Comparison of ENCODE assay signal across 8 cellular contexts in the genomic region with DNA sequence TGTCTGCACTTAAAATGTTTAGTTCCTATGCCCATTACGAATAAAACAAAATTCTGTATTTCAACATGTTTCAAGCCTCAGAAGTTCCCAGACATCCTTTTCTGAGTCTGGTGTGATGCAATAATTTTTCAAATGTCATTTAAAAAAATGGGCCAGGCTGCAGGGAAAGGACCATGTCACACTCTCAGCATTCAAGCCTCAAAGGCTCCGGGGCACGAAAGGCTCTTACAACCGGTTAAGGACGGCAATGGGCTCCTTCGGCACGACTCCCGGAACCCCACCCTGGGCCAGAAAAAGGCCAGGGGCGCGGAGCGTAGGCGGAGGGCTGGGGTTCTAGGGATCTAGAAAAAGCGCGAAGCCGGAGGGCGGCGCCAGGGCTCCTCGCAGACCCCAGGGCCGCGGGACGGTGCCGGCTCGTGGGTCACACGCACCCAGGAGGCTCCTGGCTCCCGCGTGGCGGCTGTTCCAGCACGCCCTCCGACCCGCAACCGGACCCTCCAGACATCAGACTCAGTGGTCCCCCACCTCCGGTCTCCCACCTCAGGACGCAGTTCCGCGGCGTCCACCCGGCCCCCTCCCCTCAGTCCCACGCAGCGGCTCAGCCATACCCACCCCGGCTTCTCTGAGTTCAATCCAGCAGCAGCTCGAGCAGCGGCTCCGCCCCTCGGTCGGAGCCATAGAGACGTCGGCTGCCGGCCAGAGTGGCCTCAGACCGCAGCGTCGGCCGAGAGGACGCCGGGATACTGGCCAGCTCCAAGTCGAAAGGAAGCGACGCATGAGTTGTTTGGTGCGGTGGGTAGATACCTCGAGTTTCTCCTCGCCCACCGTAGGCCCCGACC. TPM values are rescaled to one million over a fixed set of nuclear protein-coding genes. Genes with fewer than 3 reads are reported as not detected.
DNase-seq lines count a peak whose midpoint lies in the region; ATAC-seq and TF ChIP-seq lines count a peak whose summit lies in the region.

A gene with protein sequence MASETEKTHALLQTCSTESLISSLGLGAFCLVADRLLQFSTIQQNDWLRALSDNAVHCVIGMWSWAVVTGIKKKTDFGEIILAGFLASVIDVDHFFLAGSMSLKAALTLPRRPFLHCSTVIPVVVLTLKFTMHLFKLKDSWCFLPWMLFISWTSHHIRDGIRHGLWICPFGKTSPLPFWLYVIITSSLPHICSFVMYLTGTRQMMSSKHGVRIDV (minus strand): TSS at position 656 of the 839 bp plus-strand sequence. CDS start 29,896 bp downstream, outside the sequence.

- H3K79me2 ChIP-seq in parathyroid adenoma, result no peaks in the 10 kb centered on the region

- TF ChIP-seq CTCF in parathyroid adenoma (IDR thresholded peaks at IDR 0.05), result no peak
- TF ChIP-seq CTCF in transverse colon (IDR thresholded peaks at IDR 0.05), result no peak

- intact Hi-C loops in Right ventricle myocardium inferior (cut with DNase I) (loop anchor here (2.0 to 5.0 kb wide), 6 partner anchors 31 to 417 kb away; a partner anchor contains a TSS), transverse colon (cut with DNase I; ENCODE audit: low total_unique reads) (no loop called here)

- H3K36me3 ChIP-seq in parathyroid adenoma (ENCODE audit: control insufficient read depth, insufficient read depth, low read length), result no peaks in the 10 kb centered on the region
- no peaks in the 10 kb centered on the region for H3K36me3 ChIP-seq in transverse colon

- no peak for TF ChIP-seq EP300 in transverse colon (IDR thresholded peaks at IDR 0.05; ENCODE audit: low read depth)

- H2AFZ ChIP-seq in parathyroid adenoma, result peak within 1 kb of the TSS; percentile 91

- peak; percentile 62 for TF ChIP-seq POLR2A in GM10847 (IDR thresholded peaks at IDR 0.05; ENCODE audit: extremely low read depth, insufficient read length)
- TF ChIP-seq POLR2A in transverse colon (IDR thresholded peaks at IDR 0.05), result peak; percentile 95

- H3K27ac ChIP-seq in parathyroid adenoma (peak within 1 kb of the TSS; percentile 86), transverse colon (peak within 1 kb of the TSS; percentile 95 to 98 (median 96))

- peaks cover 10% of the 10 kb centered on the region for H3K4me1 ChIP-seq in parathyroid adenoma
- H3K4me1 ChIP-seq in transverse colon, result peaks cover 0 to 26% (median 15%) of the 10 kb centered on the region in 4 donors

- peak within 1 kb of the TSS; percentile 49 for H3K9ac ChIP-seq in parathyroid adenoma

- DNase-seq in NCI-H1105 treated with DMSO at 0.1 percent for 48 hours (lab: John Stamatoyannopoulos, UW), result peak; percentile 93
- peak; percentile 79 to 92 for DNase-seq in SW 1271 (lab: John Stamatoyannopoulos, UW)
- DNase-seq in activated naive CD8-positive, alpha-beta T cell treated with anti-CD3 and anti-CD28 coated beads, Interleukin-2, amount 50 U/mL, for 16 hours (ENCODE audit: low read depth, low spot score), result peak; percentile 52
- DNase-seq in Right ventricle myocardium inferior (ENCODE audit: missing footprints), result peak; percentile 97
- DNase-seq in transverse colon, result peak; percentile 92

- 0% methylated on average over 1 to 50 of the region's 62 CpGs for WGBS in transverse colon (ENCODE audit: low coverage in 1 of 2), 2 donors

- peak; percentile 91 for ATAC-seq in HG02642 (IDR thresholded peaks at IDR 0.05; ENCODE audit: poor library complexity, unreplicated experiment)
- peak; percentile 98 for ATAC-seq in Right ventricle myocardium inferior

- peak within 1 kb of the TSS; percentile 73 for H3K4me3 ChIP-seq in parathyroid adenoma (ENCODE audit: low read depth, low read length)
- peak within 1 kb of the TSS; percentile 69 to 98 (median 84) for H3K4me3 ChIP-seq in transverse colon

- in situ Hi-C loops in transverse colon (cut with MboI; ENCODE audit: low pct_ligation_motif_present in 1 of 4, low pct_unique_long_range_greater_than_20kb in 1 of 4, low sequenced_read_pairs in 3 of 4), result loop anchor here (25.0 kb wide), 2 partner anchors 171 to 421 kb away; a partner anchor contains a TSS

- H3K4me2 ChIP-seq in parathyroid adenoma (ENCODE audit: low read length), result peak within 1 kb of the TSS; percentile 72

- H3K27me3 ChIP-seq in parathyroid adenoma (ENCODE audit: control insufficient read depth, insufficient read depth, low read length) (no peaks in the 10 kb centered on the region), transverse colon (no peaks in the 10 kb centered on the region)

- H3K9me3 ChIP-seq in parathyroid adenoma (ENCODE audit: control insufficient read depth, low read length), result no peaks in the 10 kb centered on the region
- H3K9me3 ChIP-seq in transverse colon, result no peaks in the 10 kb centered on the region

RNA-seq across cellular contexts. Expression of the gene that starts here (rescaled TPM):
- total RNA-seq in Right ventricle myocardium inferior, result 7.0 TPM
- total RNA-seq in transverse colon, result 10 to 100 TPM in 1 of 4 donors, 1 to 10 TPM in 2, under 1 TPM in 1; 0.60 to 11.5 (median 7.3) TPM

Comparison
In these comparisons a context has a peak if more than half of its experiments do, and no peak if none do; other contexts are left out.
1. Peak in every context shown above with its lines: DNase-seq, ATAC-seq, H3K4me3 ChIP-seq and H3K27ac ChIP-seq.